In the genomic region with DNA sequence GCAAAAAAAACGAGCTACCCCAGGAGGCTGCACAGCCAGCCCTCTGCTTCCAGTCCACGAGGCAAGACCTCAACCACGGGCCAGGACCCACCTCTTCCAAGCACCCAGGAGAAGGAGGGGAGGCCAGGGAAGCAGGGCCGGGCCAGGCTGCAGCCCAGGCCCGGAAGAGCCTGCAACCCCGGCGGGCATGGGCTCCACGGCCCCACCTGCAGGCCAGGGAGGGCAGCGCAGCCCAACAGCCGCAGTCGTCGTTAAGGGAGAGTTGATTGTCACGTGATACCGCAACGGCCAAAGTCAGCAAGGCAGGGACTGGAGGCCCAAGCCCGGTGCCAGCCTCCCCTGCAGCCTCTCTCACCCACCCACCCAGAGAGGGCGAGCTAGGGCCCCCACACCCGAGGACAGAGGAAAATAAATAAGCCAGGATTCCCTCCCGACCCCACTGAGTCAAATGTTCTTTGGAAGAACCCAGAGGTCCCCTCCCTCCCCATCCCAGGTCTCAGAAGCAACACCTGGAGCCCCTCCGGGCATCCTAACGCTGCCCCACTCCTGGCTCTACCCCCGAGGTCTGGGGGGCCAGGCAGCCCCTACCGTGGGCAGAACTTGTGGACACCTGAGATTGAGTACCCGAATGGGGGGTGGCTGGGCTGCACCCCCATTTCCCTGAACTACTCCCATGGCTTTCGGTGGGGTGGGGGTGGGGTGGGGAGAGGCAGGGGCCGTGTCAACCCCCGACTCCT, we compare ENCODE assay signal across 8 cellular contexts. TPM values are rescaled to one million over a fixed set of nuclear protein-coding genes. Genes with fewer than 3 reads are reported as not detected.
A peak's percentile ranks its signal among the peaks of the same experiment; 100 is the strongest.
DNase-seq lines count a peak whose midpoint lies in the region; ATAC-seq and TF ChIP-seq lines count a peak whose summit lies in the region.

No MANE protein-coding gene starts in this region.

- TF ChIP-seq EP300 in stomach (IDR thresholded peaks at IDR 0.05) = no peak

- CTCF ChIA-PET in OCI-LY7 (lab: Charles Lee; ENCODE audit: unreplicated experiment) = no interaction called here

- no peaks in the 10 kb centered on the region for H3K27me3 Mint-ChIP-seq in natural killer cell (ENCODE audit: low read depth in 2 of 2)

- TF ChIP-seq POLR2A in stomach (IDR thresholded peaks at IDR 0.05) = no peak

- no peaks in the 10 kb centered on the region for H3K9me3 Mint-ChIP-seq in natural killer cell

- peaks cover 17 to 44% of the 10 kb centered on the region in 2 donors for H3K4me1 Mint-ChIP-seq in natural killer cell

- peak overlapping the region; percentile 82 for H3K9ac ChIP-seq in BLaER1

- H3K36me3 ChIP-seq in BLaER1 (peaks cover 9% of the 10 kb centered on the region), OCI-LY7 (ENCODE audit: insufficient read depth, low read length) (peaks cover 24% of the 10 kb centered on the region), stomach (peaks cover 0 to 8% (median 2%) of the 10 kb centered on the region in 4 donors)

- H4K20me1 ChIP-seq in BLaER1 (peaks cover 47% of the 10 kb centered on the region), OCI-LY7 (ENCODE audit: insufficient read depth, low read length) (peaks cover 8% of the 10 kb centered on the region; the same call in 1 of the 2 replicates)

- H3K27me3 ChIP-seq in BLaER1 = no peaks in the 10 kb centered on the region
- peaks cover 0 to 10% (median 0%) of the 10 kb centered on the region in 3 donors for H3K27me3 ChIP-seq in stomach

- no peaks in the 10 kb centered on the region for H3K9me2 ChIP-seq in OCI-LY7 (ENCODE audit: insufficient read depth, low read length)

- 23 to 60% (median 30%) methylated on average over 9 to 27 of the region's 27 CpGs for WGBS in stomach, 5 donors

- peak; percentile 41 for DNase-seq in HCEC 1CT
- DNase-seq in OCI-LY7 (ENCODE audit: low spot score) = peak; percentile 87
- peak; percentile 71 for DNase-seq in activated T-cell treated with anti-CD3 and anti-CD28 coated beads for 24 hours (ENCODE audit: low read depth)
- no peak for DNase-seq in epithelial cell of proximal tubule (ENCODE audit: low read depth)
- peak; percentile 87 for DNase-seq in natural killer cell
- peak; percentile 90 for DNase-seq in stomach

- H3K4me3 ChIP-seq in BLaER1 (peak overlapping the region; percentile 96), OCI-LY7 (ENCODE audit: low read depth, low read length, poor library complexity, severe bottlenecking) (peak overlapping the region; percentile 4), epithelial cell of proximal tubule (ENCODE audit: low read depth, low read length) (no peak overlapping the region), stomach (peak overlapping the region in 1 of 4 donors; percentile 5)

- H3K9me3 ChIP-seq in BLaER1 (no peaks in the 10 kb centered on the region), OCI-LY7 (ENCODE audit: low read length) (no peaks in the 10 kb centered on the region), stomach (no peaks in the 10 kb centered on the region)

- intact Hi-C loops in OCI-LY7 (cut with micrococcal nuclease; ENCODE audit: unreplicated experiment) (no loop called here), natural killer cell (cut with micrococcal nuclease) (no loop called here), stomach (cut with DNase I; ENCODE audit: low total_unique reads) (no loop called here)

- no peak overlapping the region for H2AFZ ChIP-seq in OCI-LY7 (ENCODE audit: low read length)

- no peaks in the 10 kb centered on the region for H3K36me3 Mint-ChIP-seq in natural killer cell

- ATAC-seq in natural killer cell (peak; percentile 52 to 63 (median 59)), GM21390 (IDR thresholded peaks at IDR 0.05; ENCODE audit: unreplicated experiment) (no peak)

- peak overlapping the region; percentile 99 for H3K4me2 ChIP-seq in BLaER1
- H3K4me2 ChIP-seq in OCI-LY7 (ENCODE audit: low read length) = peak overlapping the region; percentile 40

- POLR2A ChIA-PET in OCI-LY7 (lab: Charles Lee) = no interaction called here

- BruUV-seq in OCI-LY7 (replicated peaks; lab: Mats Ljungman, UMichigan) = TSS peak; percentile 83

- peak overlapping the region; percentile 79 to 88 for H3K27ac Mint-ChIP-seq in natural killer cell

- peak; percentile 86 for TF ChIP-seq CTCF in OCI-LY7 (conservative IDR thresholded peaks at IDR 0.05; ENCODE audit: low read length)
- TF ChIP-seq CTCF in epithelial cell of proximal tubule (conservative IDR thresholded peaks at IDR 0.05; ENCODE audit: low read depth, low read length) = peak; percentile 81
- peak; percentile 90 for TF ChIP-seq CTCF in natural killer cell (IDR thresholded peaks at IDR 0.05)
- peak in 6 of 7 experiments; percentile 19 to 94 (median 91) for TF ChIP-seq CTCF in stomach (IDR thresholded peaks at IDR 0.05)

- H3K79me2 ChIP-seq in OCI-LY7 (ENCODE audit: insufficient read depth, low read depth, low read length) = peaks cover 54% of the 10 kb centered on the region

- peak overlapping the region; percentile 76 for H3K4me3 Mint-ChIP-seq in natural killer cell

- peaks cover 85% of the 10 kb centered on the region for H3K4me1 ChIP-seq in BLaER1
- H3K4me1 ChIP-seq in OCI-LY7 (ENCODE audit: insufficient read depth, low read length, poor library complexity, severe bottlenecking) = peaks cover 64% of the 10 kb centered on the region
- H3K4me1 ChIP-seq in stomach = peaks cover 63 to 81% (median 73%) of the 10 kb centered on the region in 4 donors

- peak overlapping the region; percentile 99 for H3K27ac ChIP-seq in BLaER1
- H3K27ac ChIP-seq in OCI-LY7 (ENCODE audit: low read depth, low read length, poor library complexity, severe bottlenecking) = peak overlapping the region; percentile 67
- H3K27ac ChIP-seq in stomach = peak overlapping the region in 4 of 5 donors; percentile 34 to 85 (median 61)

RNA-seq across cellular contexts. Expression of gene REXO1, which starts 5.2 kb away (rescaled TPM):
- 13.9 and 24.0 TPM in 2 replicates for total RNA-seq in OCI-LY7 (2014; rRNA removed; shearing (Covaris generic))
- total RNA-seq in OCI-LY7 (2022) (52.8 and 54.9 TPM in 2 replicates), epithelial cell of proximal tubule (14.5 and 18.4 TPM in 2 replicates), natural killer cell (10 to 100 TPM; 90.7 to 91.7 (median 91.5) TPM), stomach (100 to 1,000 TPM in 1 of 5 donors, 10 to 100 TPM in 4; 10.1 to 164 (median 25.7) TPM)
- polyA plus RNA-seq in stomach = 10 to 100 TPM; 10.1 to 15.5 (median 15.2) TPM

RNA-seq across cellular contexts. Expression of gene KLF16, which starts 9.9 kb away (rescaled TPM):
- 9.4 and 9.6 TPM in 2 replicates for total RNA-seq in OCI-LY7 (2014; rRNA removed; shearing (Covaris generic))
- total RNA-seq in OCI-LY7 (2022) (39.1 and 44.4 TPM in 2 replicates), epithelial cell of proximal tubule (28.1 and 28.8 TPM in 2 replicates), natural killer cell (10 to 100 TPM; 29.1 to 38.4 (median 34.8) TPM), stomach (10 to 100 TPM in 2 of 5 donors, 1 to 10 TPM in 2, not detected in 1; 3.5 to 31.9 (median 15.8) TPM)
- 1 to 10 TPM; 5.0 to 7.6 (median 6.6) TPM for polyA plus RNA-seq in stomach

RNA-seq across cellular contexts. Expression of gene ABHD17A, which starts 31.8 kb away (rescaled TPM):
- total RNA-seq in OCI-LY7 (2014; rRNA removed; shearing (Covaris generic)) = 98.7 and 130 TPM in 2 replicates
- total RNA-seq in OCI-LY7 (2022) (64.2 and 71.3 TPM in 2 replicates), epithelial cell of proximal tubule (83.4 and 112 TPM in 2 replicates), natural killer cell (100 to 1,000 TPM; 554 to 652 (median 608) TPM), stomach (100 to 1,000 TPM in 1 of 5 donors, 10 to 100 TPM in 4; 25.7 to 177 (median 33.0) TPM)
- 10 to 100 TPM; 73.0 to 76.3 (median 75.5) TPM for polyA plus RNA-seq in stomach

RNA-seq across cellular contexts. Expression of gene ATP8B3, which starts 41.4 kb away (rescaled TPM):
- 5.9 and 7.4 TPM in 2 replicates for total RNA-seq in OCI-LY7 (2014; rRNA removed; shearing (Covaris generic))
- total RNA-seq in OCI-LY7 (2022) = 19.3 and 21.2 TPM in 2 replicates
- total RNA-seq in epithelial cell of proximal tubule = 1.7 and 4.6 TPM in 2 replicates
- 10 to 100 TPM in 2 of 3 donors, 1 to 10 TPM in 1; 5.3 to 11.5 (median 11.2) TPM for total RNA-seq in natural killer cell
- total RNA-seq in stomach = 1 to 10 TPM in 1 of 5 donors, not detected in 4; 1.3 TPM
- 1 to 10 TPM in 1 of 3 donors, under 1 TPM in 2; 0.15 to 1.4 (median 0.31) TPM for polyA plus RNA-seq in stomach

RNA-seq across cellular contexts. Expression of gene ADAT3, which starts 51.7 kb away (rescaled TPM):
- 5.6 and 7.9 TPM in 2 replicates for total RNA-seq in OCI-LY7 (2014; rRNA removed; shearing (Covaris generic))
- total RNA-seq in OCI-LY7 (2022) = 13.1 and 16.4 TPM in 2 replicates
- 10.3 and 12.6 TPM in 2 replicates for total RNA-seq in epithelial cell of proximal tubule
- total RNA-seq in natural killer cell = 10 to 100 TPM; 13.0 to 20.9 (median 13.1) TPM
- 10 to 100 TPM in 3 of 5 donors, 1 to 10 TPM in 2; 4.2 to 75.9 (median 18.3) TPM for total RNA-seq in stomach
- 1 to 10 TPM; 5.5 to 6.7 (median 6.0) TPM for polyA plus RNA-seq in stomach
